ENCODE assay signal across 8 cellular contexts in the genomic region with DNA sequence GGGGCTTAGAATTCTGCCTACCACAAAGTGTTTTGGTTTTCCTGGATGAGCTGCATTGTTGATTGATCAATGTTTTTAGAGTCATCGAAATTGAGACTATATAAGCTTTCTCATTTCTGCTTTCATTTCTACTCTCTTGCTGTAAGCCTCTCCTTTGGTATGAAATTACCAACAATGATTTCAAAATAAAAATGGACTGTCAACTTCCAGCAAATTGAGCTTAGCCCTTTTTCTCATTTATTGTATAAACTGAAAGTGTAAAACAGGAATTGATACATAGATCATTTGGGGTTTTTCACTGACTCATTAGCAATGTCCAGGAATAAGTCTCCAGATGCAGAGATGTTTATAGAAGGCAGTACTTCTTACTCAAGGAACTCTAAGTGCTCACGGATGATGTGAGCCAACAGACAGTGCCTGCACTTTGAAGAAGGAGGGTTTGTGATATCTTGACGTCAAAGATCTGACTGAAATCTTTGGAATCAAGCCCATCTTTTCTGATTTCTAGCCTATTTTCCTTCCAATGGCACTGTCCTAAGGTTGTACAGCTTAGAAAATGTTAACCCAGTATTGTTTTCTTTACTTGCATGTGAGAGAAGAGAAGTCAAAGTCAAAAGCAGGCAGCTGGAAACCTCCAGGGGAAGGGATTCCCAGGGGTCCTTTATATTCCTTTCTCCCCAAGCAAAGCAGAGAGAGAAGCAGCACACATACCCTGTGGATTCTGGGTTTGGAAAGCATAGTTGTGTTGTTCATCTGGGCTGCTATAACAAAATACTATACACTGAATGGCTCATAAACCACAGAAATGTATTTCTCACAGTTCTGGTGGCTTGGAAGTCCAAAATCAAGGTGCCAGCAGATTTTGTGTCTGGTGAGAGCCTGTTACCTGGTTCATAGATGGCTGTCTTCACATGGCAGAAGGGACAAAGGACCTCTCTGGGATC. TPM values are rescaled to one million over a fixed set of nuclear protein-coding genes. Genes with fewer than 3 reads are reported as not detected.
DNase-seq lines count a peak whose midpoint lies in the region; ATAC-seq and TF ChIP-seq lines count a peak whose summit lies in the region.

No MANE protein-coding gene starts in this region.

- CTCF ChIA-PET in HEK293 (lab: Yijun Ruan, JAX), result interaction anchor here (0.6 to 0.7 kb wide), 2 partner anchors 100 to 892 kb away, joined by 3 read pairs; no protein-coding TSS in a partner anchor

- H3K9ac ChIP-seq in mucosa of rectum (ENCODE audit: low read depth in 1 of 2, low read length in 2 of 2), result no peak overlapping the region

- H3K4me3 ChIP-seq in GM12875 (ENCODE audit: low read depth, low read length) (peak overlapping the region; percentile 13), HEK293 (ENCODE audit: low read depth, low read length) (no peak overlapping the region), mucosa of rectum (ENCODE audit: low read length in 2 of 2) (peak overlapping the region in 1 of 2 donors; percentile 14)

- H3K36me3 ChIP-seq in HEK293 (ENCODE audit: control insufficient read depth in 2 of 2, insufficient read depth in 1 of 2, low read length in 2 of 2), result no peaks in the 10 kb centered on the region
- H3K36me3 ChIP-seq in mucosa of rectum (ENCODE audit: control insufficient read depth in 2 of 2, insufficient read depth in 2 of 2, low read length in 2 of 2), result no peaks in the 10 kb centered on the region

- H3K9me3 ChIP-seq in HEK293 (ENCODE audit: control insufficient read depth, insufficient read depth, low read depth, low read length), result no peaks in the 10 kb centered on the region
- H3K9me3 ChIP-seq in T-helper 17 cell (ENCODE audit: control insufficient read depth, low read length, poor library complexity, severe bottlenecking), result no peaks in the 10 kb centered on the region
- no peaks in the 10 kb centered on the region for H3K9me3 ChIP-seq in mucosa of rectum (ENCODE audit: control insufficient read depth in 2 of 2, low read length in 2 of 2)

- no peaks in the 10 kb centered on the region for H3K27me3 ChIP-seq in mucosa of rectum (ENCODE audit: control insufficient read depth in 2 of 2, insufficient read depth in 2 of 2, low read length in 2 of 2)

- H3K27ac ChIP-seq in HEK293 (ENCODE audit: extremely low read depth, low read depth, low read length), result no peak overlapping the region
- H3K27ac ChIP-seq in mucosa of rectum (ENCODE audit: low read depth in 2 of 2, low read length in 2 of 2), result peak overlapping the region; percentile 66 to 77
- no peak overlapping the region for H3K27ac ChIP-seq in caudate nucleus (ENCODE audit: low read depth, low read length)

- H3K36me3 Mint-ChIP-seq in T-helper 17 cell (ENCODE audit: low read depth), result no peaks in the 10 kb centered on the region

- peak; percentile 43 for ATAC-seq in T-helper 17 cell

- POLR2A ChIA-PET in HEK293 (lab: Yijun Ruan, JAX), result no interaction called here

- peak overlapping the region; percentile 95 for H3K27ac Mint-ChIP-seq in T-helper 17 cell

- intact Hi-C loops in posterior vena cava (cut with DNase I), result loop anchor here in 1 of 2 donors (10.0 kb wide), 1 partner anchor 1537 kb away; no protein-coding TSS in a partner anchor

- H3K4me3 Mint-ChIP-seq in T-helper 17 cell, result peak overlapping the region; percentile 89

- no peaks in the 10 kb centered on the region for H3K27me3 Mint-ChIP-seq in T-helper 17 cell

- DNase-seq in T-helper 17 cell (no peak), NCI-H774 (lab: John Stamatoyannopoulos, UW) (no peak), caudate nucleus (lab: John Stamatoyannopoulos, UW) (no peak), posterior vena cava (ENCODE audit: low spot score) (no peak), NCI-H187 (lab: John Stamatoyannopoulos, UW) (no peak)

- TF ChIP-seq CTCF in GM12875 (IDR thresholded peaks at IDR 0.05; ENCODE audit: borderline replicate concordance, insufficient read depth, low read depth, low read length) (no peak), HEK293 (tag by site-specific recombination; IDR thresholded peaks at IDR 0.05) (no peak)

- H3K4me1 ChIP-seq in HEK293 (ENCODE audit: control insufficient read depth, insufficient read depth, low read length) (no peaks in the 10 kb centered on the region; the same call in 1 of the 2 replicates), mucosa of rectum (ENCODE audit: control insufficient read depth in 2 of 2, insufficient read depth in 2 of 2, low read length in 2 of 2) (peaks cover 5 to 7% of the 10 kb centered on the region in 2 donors)

- H3K4me1 Mint-ChIP-seq in T-helper 17 cell, result peaks cover 67% of the 10 kb centered on the region

TF ChIP-seq in HEK293, 187 proteins besides CTCF, POLR2A, EP300 and RAD21:
- TF ChIP-seq ZNF335 (tag by site-specific recombination; conservative IDR thresholded peaks at IDR 0.05) (0 out of 2 replicates have a peak, but pooled peaks have one; percentile 36), ZNF561 (tag by site-specific recombination; IDR thresholded peaks at IDR 0.05; ENCODE audit: borderline replicate concordance) (no peak)
TF ChIP-seq in HEK293: peak in this region for 1.

RNA-seq across cellular contexts. Expression of gene PCNX1, which starts 19.8 kb away (rescaled TPM):
- 100 to 1,000 TPM; 140 to 153 TPM for total RNA-seq in T-helper 17 cell
- total RNA-seq in posterior vena cava, result 10 to 100 TPM; 58.4 to 58.6 TPM

Comparison
In these comparisons a context has a peak if more than half of its experiments do, and no peak if none do; other contexts are left out.
1. H3K27ac ChIP-seq: peak in mucosa of rectum (2 of 2); none in HEK293 (single experiment) and caudate nucleus (single experiment).